Comparison of ENCODE assay signal across 8 cellular contexts in the genomic region with DNA sequence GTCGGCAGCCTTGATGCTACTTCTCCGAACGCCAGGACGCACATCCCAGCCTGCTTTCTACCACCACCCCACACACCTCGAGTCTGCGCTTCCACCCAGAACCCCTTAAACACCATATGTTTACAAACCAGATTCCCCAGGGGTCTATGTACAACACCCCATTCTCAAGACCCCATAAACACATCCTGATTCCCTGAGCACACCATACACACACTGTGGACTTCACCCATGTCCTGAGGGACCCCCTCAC. TPM values are rescaled to one million over a fixed set of nuclear protein-coding genes. Genes with fewer than 3 reads are reported as not detected.
DNase-seq lines count a peak whose midpoint lies in the region; ATAC-seq and TF ChIP-seq lines count a peak whose summit lies in the region.

No MANE protein-coding gene starts in this region.

- H3K4me3 ChIP-seq in cardiac fibroblast (replicated peaks in 1 of 2; ENCODE audit: low read depth in 2 of 2, low read length in 2 of 2): peak overlapping the region; percentile 59 to 76
- H3K4me3 ChIP-seq in mononuclear cell (ENCODE audit: low read length): peak overlapping the region; percentile 10
- H3K4me3 ChIP-seq in upper lobe of left lung: peak overlapping the region; percentile 54 to 77 (median 62)

- H3K27ac Mint-ChIP-seq in activated T-cell treated with anti-CD3 and anti-CD28 coated beads, Interleukin-2, amount 50 U/mL, for 72 hours: no peak overlapping the region

- TF ChIP-seq CTCF in cardiac fibroblast (IDR thresholded peaks at IDR 0.05; ENCODE audit: low read depth, low read length) (no peak), upper lobe of left lung (IDR thresholded peaks at IDR 0.05) (no peak)

- peaks cover 21% of the 10 kb centered on the region for H3K27me3 Mint-ChIP-seq in activated T-cell treated with anti-CD3 and anti-CD28 coated beads, Interleukin-2, amount 50 U/mL, for 72 hours (ENCODE audit: low read depth)

- H3K9me3 Mint-ChIP-seq in activated T-cell treated with anti-CD3 and anti-CD28 coated beads, Interleukin-2, amount 50 U/mL, for 72 hours: no peaks in the 10 kb centered on the region

- H3K4me1 Mint-ChIP-seq in activated T-cell treated with anti-CD3 and anti-CD28 coated beads, Interleukin-2, amount 50 U/mL, for 72 hours (ENCODE audit: low read depth): peaks cover 6% of the 10 kb centered on the region

- peaks cover 4% of the 10 kb centered on the region for H3K4me1 ChIP-seq in mononuclear cell (ENCODE audit: insufficient read depth, low read length)
- H3K4me1 ChIP-seq in upper lobe of left lung: peaks cover 10 to 25% (median 15%) of the 10 kb centered on the region in 4 donors

- ATAC-seq in activated T-cell treated with anti-CD3 and anti-CD28 coated beads, Interleukin-2, amount 50 U/mL, for 72 hours (replicated peaks in 1 of 2): no peak
- ATAC-seq in upper lobe of left lung (ENCODE audit: low FRiP score in 2 of 2) (no peak), HG02938 (IDR thresholded peaks at IDR 0.05; ENCODE audit: unreplicated experiment) (no peak)

- TF ChIP-seq POLR2A in upper lobe of left lung (IDR thresholded peaks at IDR 0.05): no peak

- no peaks in the 10 kb centered on the region for H3K36me3 ChIP-seq in upper lobe of left lung

- H3K27me3 ChIP-seq in mononuclear cell (ENCODE audit: insufficient read depth, low read length) (no peaks in the 10 kb centered on the region), upper lobe of left lung (no peaks in the 10 kb centered on the region)

- TF ChIP-seq EP300 in upper lobe of left lung (IDR thresholded peaks at IDR 0.05): no peak

- peak overlapping the region in 2 of 4 donors; percentile 27 to 73 for H3K27ac ChIP-seq in upper lobe of left lung

- H3K9me3 ChIP-seq in mononuclear cell (ENCODE audit: low read depth, low read length) (no peaks in the 10 kb centered on the region), upper lobe of left lung (no peaks in the 10 kb centered on the region)

- DNase-seq in activated T-cell treated with anti-CD3 and anti-CD28 coated beads, Interleukin-2, amount 50 U/mL, for 72 hours: no peak
- no peak for DNase-seq in activated T-cell treated with anti-CD3 and anti-CD28 coated beads, Interleukin-2, amount 50 U/mL, for 48 hours
- DNase-seq in cardiac fibroblast (ENCODE audit: low read depth in 2 of 2) (no peak), upper lobe of left lung (no peak), medulla oblongata (ENCODE audit: extremely low spot score) (no peak)
- no peak for DNase-seq in activated CD4-positive, alpha-beta T cell treated with anti-CD3 and anti-CD28 coated beads, Interleukin-2, amount 50 U/mL, for 48 hours

- peak overlapping the region; percentile 53 to 79 for H3K4me3 Mint-ChIP-seq in activated T-cell treated with anti-CD3 and anti-CD28 coated beads, Interleukin-2, amount 50 U/mL, for 72 hours

- no peaks in the 10 kb centered on the region for H3K36me3 Mint-ChIP-seq in activated T-cell treated with anti-CD3 and anti-CD28 coated beads, Interleukin-2, amount 50 U/mL, for 72 hours (ENCODE audit: insufficient read depth in 2 of 2)

- 26 to 35% methylated on average over 6 of the region's 6 CpGs for WGBS in upper lobe of left lung, 2 donors

RNA-seq across cellular contexts. Expression of a gene that starts 0.7 kb away (rescaled TPM):
- total RNA-seq in activated T-cell treated with anti-CD3 and anti-CD28 coated beads, Interleukin-2, amount 50 U/mL, for 72 hours: 10 to 100 TPM in 1 of 2 donors, 1 to 10 TPM in 1; 9.2 to 10.7 TPM
- total RNA-seq in mononuclear cell: 8.3 TPM
- 10 to 100 TPM; 13.5 to 87.3 (median 37.5) TPM for total RNA-seq in upper lobe of left lung

Comparison
In these comparisons a context has a peak if more than half of its experiments do, and no peak if none do; other contexts are left out.
1. H3K4me3 ChIP-seq: peak in every context shown above with its lines; median percentile 68 in cardiac fibroblast; 62 in upper lobe of left lung; 10 in mononuclear cell.